16 cellular contexts compared by ENCODE assay signal in the genomic region with DNA sequence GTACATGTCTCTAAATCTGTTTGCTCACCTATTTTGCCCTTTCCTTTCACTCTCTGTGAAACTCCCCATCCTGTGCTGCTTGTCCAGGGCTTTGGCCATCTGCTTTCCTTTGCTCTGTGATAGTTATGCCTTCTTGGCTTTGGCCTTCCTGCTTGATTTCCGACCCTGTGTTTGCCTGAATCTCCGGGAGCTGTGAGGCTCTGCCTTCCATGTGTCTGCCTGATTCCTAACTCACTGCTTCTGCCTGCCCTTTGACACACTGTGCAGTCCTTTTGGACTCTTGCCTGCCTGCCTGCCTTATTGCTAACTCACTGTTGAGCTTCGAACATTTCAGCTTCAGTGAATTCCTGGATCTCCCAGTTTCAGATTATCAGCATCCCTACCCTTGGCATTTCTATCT.
DNase-seq lines count a peak whose midpoint lies in the region; ATAC-seq, FAIRE-seq and TF ChIP-seq lines count a peak whose summit lies in the region.
"Had no signal": no experiment of that assay in that cellular context is flagged by ENCODE, and none has a peak within 500 bp of the region (broad histone marks: within the 10 kb centered on the region; RNA-seq: fewer than 3 reads in every experiment).

No MANE protein-coding gene starts in this region.

- WGBS in hepatocyte (ENCODE audit: low lambda C conversion rate, missing lambda C conversion rate), result 42% methylated on average over 3 of the region's 3 CpGs

- H3K4me1 ChIP-seq in hepatocyte (ENCODE audit: insufficient read depth), result no peaks in the 10 kb centered on the region
- H3K4me1 ChIP-seq: sigmoid colon, SJSA1 had no signal

- no peaks in the 10 kb centered on the region for H3K79me2 ChIP-seq in hepatocyte

- no peak overlapping the region for H3K4me3 ChIP-seq in hepatocyte
- H3K4me3 ChIP-seq: BLaER1 treated with 17β-estradiol and CSF1 and Interleukin-3, amounts not matched to agents 10 nM and 100 nM; cardiac muscle cell; MG63; sigmoid colon; SJSA1 had no signal

- H3K4me1 Mint-ChIP-seq in chondrocyte (ENCODE audit: low read depth), result peaks cover 28% of the 10 kb centered on the region
- H3K4me1 Mint-ChIP-seq in mesothelial cell of epicardium, result no peaks in the 10 kb centered on the region
- H3K4me1 Mint-ChIP-seq in activated CD4-positive, alpha-beta T cell treated with anti-CD3 and anti-CD28 coated beads, Interleukin-2, amount 10 ng/mL, durations not matched to agents 7 days and 5 days, result no peaks in the 10 kb centered on the region
- H3K4me1 Mint-ChIP-seq in WTC11, result peaks cover 11% of the 10 kb centered on the region; the same call in 1 of the 2 replicates

- no peak for ATAC-seq in WTC11
- ATAC-seq: stimulated activated naive CD8-positive, alpha-beta T cell treated with anti-CD3 and anti-CD28 coated beads, Interleukin-15, Interleukin-2, amounts not matched to agents 100 U/mL and 50 U/mL, for 24 hours had no signal

- no peaks in the 10 kb centered on the region for H3K9me3 ChIP-seq in hepatocyte (ENCODE audit: low read depth)
- H3K9me3 ChIP-seq: MG63, sigmoid colon, SJSA1 had no signal

- H3K27ac Mint-ChIP-seq in chondrocyte (ENCODE audit: unreplicated experiment), result peak overlapping the region; percentile 50
- H3K27ac Mint-ChIP-seq in mesothelial cell of epicardium, result no peak overlapping the region
- H3K27ac Mint-ChIP-seq in activated CD4-positive, alpha-beta T cell treated with anti-CD3 and anti-CD28 coated beads, Interleukin-2, amount 10 ng/mL, durations not matched to agents 7 days and 5 days, result no peak overlapping the region
- no peak overlapping the region for H3K27ac Mint-ChIP-seq in WTC11

- H4K20me1 ChIP-seq in hepatocyte (ENCODE audit: insufficient read depth, poor library complexity, severe bottlenecking), result no peaks in the 10 kb centered on the region
- H4K20me1 ChIP-seq: BLaER1 treated with 17β-estradiol and CSF1 and Interleukin-3, amounts not matched to agents 10 nM and 100 nM had no signal

- H3K36me3 Mint-ChIP-seq in chondrocyte (ENCODE audit: low read depth), result no peaks in the 10 kb centered on the region
- H3K36me3 Mint-ChIP-seq in mesothelial cell of epicardium, result no peaks in the 10 kb centered on the region
- no peaks in the 10 kb centered on the region for H3K36me3 Mint-ChIP-seq in activated CD4-positive, alpha-beta T cell treated with anti-CD3 and anti-CD28 coated beads, Interleukin-2, amount 10 ng/mL, durations not matched to agents 7 days and 5 days (ENCODE audit: low read depth)
- H3K36me3 Mint-ChIP-seq in WTC11, result no peaks in the 10 kb centered on the region

- H3K27ac ChIP-seq in hepatocyte, result no peak overlapping the region
- H3K27ac ChIP-seq: BLaER1 treated with 17β-estradiol and CSF1 and Interleukin-3, amounts not matched to agents 10 nM and 100 nM; cardiac muscle cell; sigmoid colon; SJSA1 had no signal

- H3K4me3 Mint-ChIP-seq in chondrocyte (ENCODE audit: unreplicated experiment) (no peak overlapping the region), mesothelial cell of epicardium (no peak overlapping the region), WTC11 (no peak overlapping the region)
- H3K4me3 Mint-ChIP-seq in activated CD4-positive, alpha-beta T cell treated with anti-CD3 and anti-CD28 coated beads, Interleukin-2, amount 10 ng/mL, durations not matched to agents 7 days and 5 days, result no peak overlapping the region

- DNase-seq in HCEC 1CT (peak; percentile 35), chondrocyte (ENCODE audit: low spot score) (no peak), hepatocyte (ENCODE audit: low spot score) (peak; percentile 33), renal cortical epithelial cell (ENCODE audit: low read depth) (peak; percentile 77), mesothelial cell of epicardium (ENCODE audit: low spot score in 2 of 2, unreplicated experiment in 2 of 2) (no peak), D721Med (ENCODE audit: insufficient read length, low spot score) (no peak), WTC11 (ENCODE audit: low spot score) (no peak)
- no peak for DNase-seq in activated CD4-positive, alpha-beta T cell treated with anti-CD3 and anti-CD28 coated beads, Interleukin-2, amount 10 ng/mL, durations not matched to agents 7 days and 5 days
- DNase-seq: activated gamma-delta T cell; erythroblast; MG63; sigmoid colon; stimulated activated naive CD8-positive, alpha-beta T cell treated with anti-CD3 and anti-CD28 coated beads, Interleukin-15, Interleukin-2, amounts not matched to agents 100 U/mL and 50 U/mL, for 24 hours had no signal

- CTCF ChIA-PET in activated CD4-positive, alpha-beta T cell treated with anti-CD3 and anti-CD28 coated beads, Interleukin-2, amount 10 ng/mL, durations not matched to agents 7 days and 5 days (lab: Charles Lee), result no interaction called here
- CTCF ChIA-PET in WTC11 (lab: Charles Lee), result no interaction called here

- H3K27me3 Mint-ChIP-seq in chondrocyte (ENCODE audit: low read depth) (no peaks in the 10 kb centered on the region), mesothelial cell of epicardium (ENCODE audit: low read depth) (peaks cover 36% of the 10 kb centered on the region), WTC11 (ENCODE audit: low read depth) (no peaks in the 10 kb centered on the region)
- H3K27me3 Mint-ChIP-seq in activated CD4-positive, alpha-beta T cell treated with anti-CD3 and anti-CD28 coated beads, Interleukin-2, amount 10 ng/mL, durations not matched to agents 7 days and 5 days, result no peaks in the 10 kb centered on the region

- H3K9me3 Mint-ChIP-seq in chondrocyte (ENCODE audit: low read depth) (peaks cover 4% of the 10 kb centered on the region), mesothelial cell of epicardium (peaks cover 4% of the 10 kb centered on the region), WTC11 (peaks cover 3% of the 10 kb centered on the region; the same call in 1 of the 2 replicates)
- H3K9me3 Mint-ChIP-seq in activated CD4-positive, alpha-beta T cell treated with anti-CD3 and anti-CD28 coated beads, Interleukin-2, amount 10 ng/mL, durations not matched to agents 7 days and 5 days, result no peaks in the 10 kb centered on the region

- FAIRE-seq in D721Med (lab: Jason Lieb, UNC), result no peak

- H3K36me3 ChIP-seq in hepatocyte (replicated peaks; ENCODE audit: insufficient read depth, low read depth), result no peaks in the 10 kb centered on the region
- H3K36me3 ChIP-seq: BLaER1 treated with 17β-estradiol and CSF1 and Interleukin-3, amounts not matched to agents 10 nM and 100 nM; cardiac muscle cell; MG63; sigmoid colon; SJSA1 had no signal

- peak overlapping the region; percentile 5 for H2AFZ ChIP-seq in hepatocyte

- TF ChIP-seq CTCF in chondrocyte (IDR thresholded peaks at IDR 0.05), result no peak
- no peak for TF ChIP-seq CTCF in hepatocyte (IDR thresholded peaks at IDR 0.05; ENCODE audit: poor library complexity)
- no peak for TF ChIP-seq CTCF in mesothelial cell of epicardium (IDR thresholded peaks at IDR 0.05; ENCODE audit: unreplicated experiment)
- TF ChIP-seq CTCF in D721Med (IDR thresholded peaks at IDR 0.05; ENCODE audit: insufficient read depth, missing control alignments), result no peak
- TF ChIP-seq CTCF in WTC11 (IDR thresholded peaks at IDR 0.05), result no peak

- H3K4me2 ChIP-seq in hepatocyte, result no peak overlapping the region
- H3K4me2 ChIP-seq: BLaER1 treated with 17β-estradiol and CSF1 and Interleukin-3, amounts not matched to agents 10 nM and 100 nM had no signal

- POLR2A ChIA-PET in activated CD4-positive, alpha-beta T cell treated with anti-CD3 and anti-CD28 coated beads, Interleukin-2, amount 10 ng/mL, durations not matched to agents 7 days and 5 days (lab: Charles Lee), result no interaction called here
- POLR2A ChIA-PET in WTC11 (lab: Charles Lee), result no interaction called here

- no peaks in the 10 kb centered on the region for H3K27me3 ChIP-seq in hepatocyte
- H3K27me3 ChIP-seq: BLaER1 treated with 17β-estradiol and CSF1 and Interleukin-3, amounts not matched to agents 10 nM and 100 nM; cardiac muscle cell; MG63; sigmoid colon; SJSA1 had no signal

- no peaks in the 10 kb centered on the region for H3K9me2 ChIP-seq in hepatocyte (replicated peaks; ENCODE audit: insufficient read depth)

TF ChIP-seq in WTC11, 78 proteins besides CTCF, POLR2A, EP300 and RAD21 (continues in another document):
- TF ChIP-seq, protein P1, sequence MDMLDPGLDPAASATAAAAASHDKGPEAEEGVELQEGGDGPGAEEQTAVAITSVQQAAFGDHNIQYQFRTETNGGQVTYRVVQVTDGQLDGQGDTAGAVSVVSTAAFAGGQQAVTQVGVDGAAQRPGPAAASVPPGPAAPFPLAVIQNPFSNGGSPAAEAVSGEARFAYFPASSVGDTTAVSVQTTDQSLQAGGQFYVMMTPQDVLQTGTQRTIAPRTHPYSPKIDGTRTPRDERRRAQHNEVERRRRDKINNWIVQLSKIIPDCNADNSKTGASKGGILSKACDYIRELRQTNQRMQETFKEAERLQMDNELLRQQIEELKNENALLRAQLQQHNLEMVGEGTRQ (CRISPR knock-in tag; IDR thresholded peaks at IDR 0.05), result no peak
- TF ChIP-seq FOXJ3 (CRISPR knock-in tag; IDR thresholded peaks at IDR 0.05; ENCODE audit: borderline replicate concordance), result no peak
- TF ChIP-seq NR2C2 (CRISPR knock-in tag; IDR thresholded peaks at IDR 0.05), result no peak
- TF ChIP-seq, protein P2, sequence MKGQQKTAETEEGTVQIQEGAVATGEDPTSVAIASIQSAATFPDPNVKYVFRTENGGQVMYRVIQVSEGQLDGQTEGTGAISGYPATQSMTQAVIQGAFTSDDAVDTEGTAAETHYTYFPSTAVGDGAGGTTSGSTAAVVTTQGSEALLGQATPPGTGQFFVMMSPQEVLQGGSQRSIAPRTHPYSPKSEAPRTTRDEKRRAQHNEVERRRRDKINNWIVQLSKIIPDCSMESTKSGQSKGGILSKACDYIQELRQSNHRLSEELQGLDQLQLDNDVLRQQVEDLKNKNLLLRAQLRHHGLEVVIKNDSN (CRISPR knock-in tag; IDR thresholded peaks at IDR 0.05), result no peak
- no peak for TF ChIP-seq NR3C1 (CRISPR knock-in tag; conservative IDR thresholded peaks at IDR 0.05; ENCODE audit: low read depth)
- TF ChIP-seq, protein P3, sequence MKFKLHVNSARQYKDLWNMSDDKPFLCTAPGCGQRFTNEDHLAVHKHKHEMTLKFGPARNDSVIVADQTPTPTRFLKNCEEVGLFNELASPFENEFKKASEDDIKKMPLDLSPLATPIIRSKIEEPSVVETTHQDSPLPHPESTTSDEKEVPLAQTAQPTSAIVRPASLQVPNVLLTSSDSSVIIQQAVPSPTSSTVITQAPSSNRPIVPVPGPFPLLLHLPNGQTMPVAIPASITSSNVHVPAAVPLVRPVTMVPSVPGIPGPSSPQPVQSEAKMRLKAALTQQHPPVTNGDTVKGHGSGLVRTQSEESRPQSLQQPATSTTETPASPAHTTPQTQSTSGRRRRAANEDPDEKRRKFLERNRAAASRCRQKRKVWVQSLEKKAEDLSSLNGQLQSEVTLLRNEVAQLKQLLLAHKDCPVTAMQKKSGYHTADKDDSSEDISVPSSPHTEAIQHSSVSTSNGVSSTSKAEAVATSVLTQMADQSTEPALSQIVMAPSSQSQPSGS (CRISPR knock-in tag; IDR thresholded peaks at IDR 0.05; ENCODE audit: borderline replicate concordance, low read depth), result no peak
- no peak for TF ChIP-seq SMAD4 (CRISPR knock-in tag; IDR thresholded peaks at IDR 0.05)

Comparison
In these comparisons a context has a peak if more than half of its experiments do, and no peak if none do; other contexts are left out.
1. DNase-seq: peak in HCEC 1CT (single experiment), hepatocyte (single experiment) and renal cortical epithelial cell (single experiment); none in chondrocyte (single experiment), mesothelial cell of epicardium (0 of 2), activated CD4-positive, alpha-beta T cell treated with anti-CD3 and anti-CD28 coated beads, Interleukin-2, amount 10 ng/mL, durations not matched to agents 7 days and 5 days (single experiment), D721Med (single experiment) and WTC11 (single experiment).